In the genomic region with DNA sequence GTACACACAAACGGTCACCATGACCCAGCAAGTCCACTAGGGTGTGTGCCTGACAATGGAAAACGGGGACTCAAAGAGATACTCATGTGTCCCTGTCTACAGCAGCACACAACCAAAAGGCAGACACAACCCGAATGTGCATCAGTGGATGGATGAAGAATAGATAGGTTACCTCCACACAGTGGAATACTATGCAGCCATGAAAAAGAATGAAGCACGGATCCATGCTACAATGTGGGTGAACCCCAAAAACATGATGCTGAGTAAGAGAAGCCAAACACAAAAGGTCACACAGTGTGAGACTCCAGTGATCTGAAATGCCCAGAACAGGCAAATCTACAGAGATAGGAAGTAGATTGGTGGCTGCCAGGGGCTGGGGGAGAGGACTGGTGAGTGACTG, we compare ENCODE assay signal across 27 cellular contexts. TPM values are rescaled to one million over a fixed set of nuclear protein-coding genes. Genes with fewer than 3 reads are reported as not detected.
"Had no signal": no experiment of that assay in that cellular context is flagged by ENCODE, and none has a peak within 500 bp of the region (broad histone marks: within the 10 kb centered on the region; RNA-seq: fewer than 3 reads in every experiment).

No MANE protein-coding gene starts in this region.

- H3K9me3 Mint-ChIP-seq: naive thymus-derived CD8-positive, alpha-beta T cell; nephron progenitor cell; stimulated activated naive CD8-positive, alpha-beta T cell treated with anti-CD3 and anti-CD28 coated beads, Interleukin-15, amount 100 ng/mL, for 72 hours had no signal

- H3K4me2 ChIP-seq: smooth muscle cell had no signal

- H3K27me3 ChIP-seq: dorsolateral prefrontal cortex, gastrocnemius medialis, pancreas, suprapubic skin, upper lobe of right lung, uterus had no signal

- H3K4me1 Mint-ChIP-seq: naive thymus-derived CD8-positive, alpha-beta T cell; nephron progenitor cell; stimulated activated naive CD8-positive, alpha-beta T cell treated with anti-CD3 and anti-CD28 coated beads, Interleukin-15, amount 100 ng/mL, for 72 hours had no signal

- ATAC-seq: gastrocnemius medialis; left ventricle myocardium superior; lower lobe of right lung; naive thymus-derived CD8-positive, alpha-beta T cell; pancreas; sciatic nerve; stimulated activated naive CD8-positive, alpha-beta T cell treated with anti-CD3 and anti-CD28 coated beads, Interleukin-15, amount 100 ng/mL, for 72 hours; upper lobe of right lung had no signal

- H3K4me3 Mint-ChIP-seq: naive thymus-derived CD8-positive, alpha-beta T cell; nephron progenitor cell; stimulated activated naive CD8-positive, alpha-beta T cell treated with anti-CD3 and anti-CD28 coated beads, Interleukin-15, amount 100 ng/mL, for 72 hours had no signal

- H3K36me3 ChIP-seq: gastrocnemius medialis, lower lobe of right lung, pancreas, suprapubic skin, transverse colon, upper lobe of right lung, uterus had no signal

- FAIRE-seq: colon, keratinocyte, pancreas had no signal

- DNase-seq: dorsolateral prefrontal cortex; effector CD4-positive, alpha-beta T cell; foreskin fibroblast; gastrocnemius medialis; head of caudate nucleus; left ventricle myocardium superior; lower lobe of right lung; naive thymus-derived CD8-positive, alpha-beta T cell; nephron progenitor cell; occipital lobe; pancreas; stimulated activated CD4-positive, alpha-beta T cell treated with anti-CD3 and anti-CD28 coated beads, Interleukin-12 subunit alpha, Interleukin-12 subunit beta, amount 100 ng/mL, for 4 hours; stimulated activated CD4-positive, alpha-beta T cell treated with anti-CD3 and anti-CD28 coated beads, Interleukin-1b, Interleukin-23, amount 100 ng/mL, for 48 hours; stimulated activated CD4-positive, alpha-beta T cell treated with anti-CD3 and anti-CD28 coated beads, Interleukin-4, amount 100 ng/mL, for 1 hour; stimulated activated CD8-positive, alpha-beta memory T cell treated with anti-CD3 and anti-CD28 coated beads, Interleukin-4, amount 100 ng/mL, for 48 hours; stimulated activated naive CD4-positive, alpha-beta T cell; stimulated activated naive CD8-positive, alpha-beta T cell treated with anti-CD3 and anti-CD28 coated beads, Interleukin-15, amount 100 ng/mL, for 72 hours; transverse colon; upper lobe of right lung; uterus had no signal

- H3K4me3 ChIP-seq: dorsolateral prefrontal cortex, gastrocnemius medialis, lower lobe of right lung, pancreas, smooth muscle cell, suprapubic skin, transverse colon, upper lobe of right lung, uterus had no signal

- H3K36me3 Mint-ChIP-seq: naive thymus-derived CD8-positive, alpha-beta T cell had no signal

- H3K9me3 ChIP-seq: gastrocnemius medialis, lower lobe of right lung, pancreas, suprapubic skin, transverse colon, upper lobe of right lung, uterus had no signal

- H3K4me1 ChIP-seq: gastrocnemius medialis, lower lobe of right lung, pancreas, suprapubic skin, upper lobe of right lung, uterus had no signal

- H3K27ac ChIP-seq: epithelial cell of prostate, gastrocnemius medialis, lower lobe of right lung, pancreas, suprapubic skin, transverse colon, upper lobe of right lung, uterus had no signal

- H3K27ac Mint-ChIP-seq: nephron progenitor cell; stimulated activated naive CD8-positive, alpha-beta T cell treated with anti-CD3 and anti-CD28 coated beads, Interleukin-15, amount 100 ng/mL, for 72 hours had no signal

RNA-seq across cellular contexts. Expression of a gene that starts 9.0 kb away (rescaled TPM):
- total RNA-seq: esophagus mucosa; lower lobe of right lung; naive thymus-derived CD8-positive, alpha-beta T cell; transverse colon; upper lobe of right lung had no signal
- polyA plus RNA-seq: naive thymus-derived CD8-positive, alpha-beta T cell had no signal

RNA-seq across cellular contexts. Expression of a gene that starts 54.0 kb away (rescaled TPM):
- polyA plus RNA-seq: naive thymus-derived CD8-positive, alpha-beta T cell had no signal
